ENCODE assay signal across 9 cellular contexts in genomic region chr3:14432996-14433572, GRCh38. TPM values are rescaled to one million over a fixed set of nuclear protein-coding genes. Genes with fewer than 3 reads are reported as not detected.
A peak's percentile ranks its signal among the peaks of the same experiment; 100 is the strongest.
DNase-seq lines count a peak whose midpoint lies in the region; ATAC-seq and TF ChIP-seq lines count a peak whose summit lies in the region.
"Had no signal": no experiment of that assay in that cellular context is flagged by ENCODE, and none has a peak within 500 bp of the region (broad histone marks: within the 10 kb centered on the region; RNA-seq: fewer than 3 reads in every experiment).

No MANE protein-coding gene starts in this region.

- no peak for ATAC-seq in thoracic aorta (ENCODE audit: insufficient number of reproducible peaks, low FRiP score, low read depth)
- ATAC-seq in GM19324 (IDR thresholded peaks at IDR 0.05; ENCODE audit: low FRiP score, unreplicated experiment), result no peak

- peak overlapping the region; percentile 40 for H3K27ac ChIP-seq in SJSA1
- peak overlapping the region; percentile 81 for H3K27ac ChIP-seq in layer of hippocampus (ENCODE audit: low read depth, low read length)
- H3K27ac ChIP-seq in thoracic aorta, result peak overlapping the region; percentile 49 to 77
- H3K27ac ChIP-seq: C4-2B had no signal

- peak overlapping the region; percentile 96 for H3K27ac Mint-ChIP-seq in activated T-cell treated with anti-CD3 and anti-CD28 coated beads, Interleukin-2, amount 50 U/mL, for 24 hours

- peak overlapping the region; percentile 69 for H3K4me3 Mint-ChIP-seq in activated T-cell treated with anti-CD3 and anti-CD28 coated beads, Interleukin-2, amount 50 U/mL, for 24 hours

- no peak for DNase-seq in activated T-cell treated with anti-CD3 and anti-CD28 coated beads, Interleukin-2, amount 50 U/mL, for 24 hours
- DNase-seq in activated T-cell treated with anti-CD3 and anti-CD28 coated beads, Interleukin-2, amount 50 U/mL, for 1 hour, result no peak
- DNase-seq in SJSA1 (ENCODE audit: low read depth in 1 of 2, low spot score in 2 of 2) (no peak), thoracic aorta (ENCODE audit: low spot score) (no peak), Ammon's horn (ENCODE audit: low spot score) (no peak), DMS 273 (lab: John Stamatoyannopoulos, UW; ENCODE audit: unreplicated experiment) (no peak)

- H3K9me3 Mint-ChIP-seq in activated T-cell treated with anti-CD3 and anti-CD28 coated beads, Interleukin-2, amount 50 U/mL, for 24 hours, result no peaks in the 10 kb centered on the region

- no peak for TF ChIP-seq CTCF in thoracic aorta (IDR thresholded peaks at IDR 0.05)

- no peaks in the 10 kb centered on the region for H3K27me3 ChIP-seq in SJSA1 (replicated peaks)
- H3K27me3 ChIP-seq in layer of hippocampus (ENCODE audit: control insufficient read depth, insufficient read depth, low read length), result no peaks in the 10 kb centered on the region
- no peaks in the 10 kb centered on the region for H3K27me3 ChIP-seq in thoracic aorta (replicated peaks; ENCODE audit: insufficient read depth)

- peaks cover 50% of the 10 kb centered on the region for H3K36me3 Mint-ChIP-seq in activated T-cell treated with anti-CD3 and anti-CD28 coated beads, Interleukin-2, amount 50 U/mL, for 24 hours (ENCODE audit: low read depth)

- H3K4me1 ChIP-seq in SJSA1 (replicated peaks), result peaks cover 55% of the 10 kb centered on the region
- H3K4me1 ChIP-seq in thoracic aorta (ENCODE audit: control insufficient read depth in 1 of 2, low read depth in 2 of 2), result peaks cover 38 to 58% of the 10 kb centered on the region in 2 donors

- no peak overlapping the region for H3K4me3 ChIP-seq in SJSA1
- no peak overlapping the region for H3K4me3 ChIP-seq in thoracic aorta

- peaks cover 30% of the 10 kb centered on the region for H3K36me3 ChIP-seq in SJSA1
- no peaks in the 10 kb centered on the region for H3K36me3 ChIP-seq in thoracic aorta

- H3K9me3 ChIP-seq in SJSA1 (replicated peaks) (no peaks in the 10 kb centered on the region), thoracic aorta (no peaks in the 10 kb centered on the region)

- H3K27me3 Mint-ChIP-seq in activated T-cell treated with anti-CD3 and anti-CD28 coated beads, Interleukin-2, amount 50 U/mL, for 24 hours, result no peaks in the 10 kb centered on the region

- peaks cover 78% of the 10 kb centered on the region for H3K4me1 Mint-ChIP-seq in activated T-cell treated with anti-CD3 and anti-CD28 coated beads, Interleukin-2, amount 50 U/mL, for 24 hours (ENCODE audit: low read depth)

RNA-seq across cellular contexts. Expression of gene SLC6A6, which starts 30.7 kb away (rescaled TPM):
- 36.0 and 49.4 TPM in 2 replicates for total RNA-seq in SJSA1 (2014; rRNA removed; shearing (Covaris generic))
- 10 to 100 TPM; 33.5 to 45.5 TPM for total RNA-seq in thoracic aorta
